In genomic region chr11:16604784-16605439, GRCh38 we compare ENCODE assay signal across 8 cellular contexts.
DNase-seq lines count a peak whose midpoint lies in the region; ATAC-seq and TF ChIP-seq lines count a peak whose summit lies in the region.

No MANE protein-coding gene starts in this region.

- peaks cover 22 to 31% (median 30%) of the 10 kb centered on the region in 3 donors for H3K4me1 Mint-ChIP-seq in T-cell

- H3K36me3 Mint-ChIP-seq in T-cell: peaks cover 4% of the 10 kb centered on the region

- CTCF ChIA-PET in T-cell (lab: Charles Lee): interaction anchor here in 1 of 2 donors (1.1 kb wide), 1 partner anchor 12 kb away, joined by 3 read pairs; no protein-coding TSS in a partner anchor

- H3K4me1 ChIP-seq in GM23248 (ENCODE audit: insufficient read depth): peaks cover 13% of the 10 kb centered on the region
- H3K4me1 ChIP-seq in muscle layer of duodenum (ENCODE audit: control insufficient read depth in 1 of 2, insufficient read depth in 2 of 2, low read length in 2 of 2): peaks cover 0 to 38% of the 10 kb centered on the region in 2 donors

- H3K27me3 ChIP-seq in GM23248 (replicated peaks; ENCODE audit: insufficient read depth): peaks cover 86% of the 10 kb centered on the region
- peaks cover 51% of the 10 kb centered on the region for H3K27me3 ChIP-seq in muscle layer of duodenum (ENCODE audit: low read depth, low read length)

- H3K9me3 ChIP-seq in GM23248 (ENCODE audit: low read depth) (no peaks in the 10 kb centered on the region), muscle layer of duodenum (ENCODE audit: control insufficient read depth in 1 of 2, low read length in 2 of 2) (no peaks in the 10 kb centered on the region)

- peaks cover 0 to 5% (median 0%) of the 10 kb centered on the region in 3 donors for H3K9me3 Mint-ChIP-seq in T-cell

- H3K4me3 ChIP-seq in GM23248 (peak overlapping the region; percentile 70), muscle layer of duodenum (ENCODE audit: low read depth in 1 of 2, low read length in 2 of 2) (peak overlapping the region; percentile 70 to 80)

- peak overlapping the region; percentile 86 for H2AFZ ChIP-seq in GM23248

- peak overlapping the region in 2 of 3 donors; percentile 75 to 77 for H3K4me3 Mint-ChIP-seq in T-cell

- no peaks in the 10 kb centered on the region for H3K79me2 ChIP-seq in GM23248 (ENCODE audit: insufficient read depth)

- H3F3A ChIP-seq in GM23248 (ENCODE audit: insufficient read depth): no peaks in the 10 kb centered on the region

- H3K27ac ChIP-seq in GM23248 (no peak overlapping the region), muscle layer of duodenum (ENCODE audit: low read length) (peak overlapping the region; percentile 76)

- H3K27me3 Mint-ChIP-seq in T-cell: peaks cover 45 to 57% of the 10 kb centered on the region in 2 donors

- WGBS in GM23248 (ENCODE audit: low coverage in 1 of 2, low lambda C conversion rate in 2 of 2, missing lambda C conversion rate in 2 of 2), 2 experiments: 1% methylated on average over 33 to 58 of the region's 59 CpGs

- in situ Hi-C loops in GM23248 (cut with MboI): no loop called here
- in situ Hi-C loops in G401 (cut with HindIII; ENCODE audit: low sequenced_read_pairs): no loop called here

- peak overlapping the region; percentile 82 for H3K4me2 ChIP-seq in GM23248 (ENCODE audit: unreplicated experiment)

- H3K9me2 ChIP-seq in GM23248 (ENCODE audit: insufficient read depth): no peaks in the 10 kb centered on the region

- no peaks in the 10 kb centered on the region for H4K20me1 ChIP-seq in GM23248 (ENCODE audit: insufficient read depth)

- ATAC-seq in T-cell (replicated peaks in 1 of 4): peak; percentile 26 to 39 (median 31)
- no peak for ATAC-seq in GM19452 (IDR thresholded peaks at IDR 0.05; ENCODE audit: unreplicated experiment)
- ATAC-seq in HG02973 (IDR thresholded peaks at IDR 0.05; ENCODE audit: unreplicated experiment): no peak

- H3K27ac Mint-ChIP-seq in T-cell: no peak overlapping the region

- POLR2A ChIA-PET in T-cell (lab: Charles Lee): interaction anchor here in 1 of 2 donors (0.6 kb wide), 1 partner anchor 1505 kb away, joined by 3 read pairs; no protein-coding TSS in a partner anchor

- peak; percentile 82 for TF ChIP-seq POLR2A in erythroblast (IDR thresholded peaks at IDR 0.05; ENCODE audit: low read length)

- H3K36me3 ChIP-seq in GM23248 (ENCODE audit: low read depth): no peaks in the 10 kb centered on the region
- no peaks in the 10 kb centered on the region for H3K36me3 ChIP-seq in muscle layer of duodenum (ENCODE audit: control insufficient read depth in 1 of 2, insufficient read depth in 2 of 2, low read length in 2 of 2)

- peak; percentile 57 for DNase-seq in AG20443 (ENCODE audit: low spot score)
- peak; percentile 53 for DNase-seq in GM23248
- DNase-seq in T-cell: peak in 1 of 34 experiments; percentile 16
- DNase-seq in erythroblast (lab: John Stamatoyannopoulos, UW): peak; percentile 95 to 96
- no peak for DNase-seq in G401 (ENCODE audit: low spot score)

- H3K9ac ChIP-seq in GM23248: no peak overlapping the region

Comparison
In these comparisons a context has a peak if more than half of its experiments do, and no peak if none do; other contexts are left out.
1. ATAC-seq: peak in T-cell (4 of 4); none in GM19452 (single experiment) and HG02973 (single experiment).